Comparison of ENCODE assay signal across 14 cellular contexts in the genomic region with DNA sequence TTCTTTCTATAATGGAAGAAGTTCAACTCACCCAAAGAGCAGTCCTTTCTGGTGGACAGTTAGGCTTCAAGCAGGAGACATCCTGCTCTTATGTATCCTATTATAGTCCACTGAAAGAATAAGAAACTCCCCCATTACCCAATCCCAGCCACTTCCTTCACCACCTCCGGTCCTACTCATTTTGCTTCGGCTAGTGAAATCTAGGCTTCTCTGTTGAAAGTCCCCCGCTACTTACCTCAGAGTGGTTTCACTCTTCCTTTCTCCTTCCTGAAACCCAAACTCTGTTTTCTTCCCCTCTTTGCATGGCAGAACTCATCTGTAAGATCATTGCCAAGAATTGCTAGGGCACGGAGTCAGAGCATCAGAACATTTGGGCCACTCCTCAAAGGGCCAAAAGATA. TPM values are rescaled to one million over a fixed set of nuclear protein-coding genes. Genes with fewer than 3 reads are reported as not detected.
DNase-seq lines count a peak whose midpoint lies in the region; ATAC-seq, FAIRE-seq and TF ChIP-seq lines count a peak whose summit lies in the region.
"Had no signal": no experiment of that assay in that cellular context is flagged by ENCODE, and none has a peak within 500 bp of the region (broad histone marks: within the 10 kb centered on the region; RNA-seq: fewer than 3 reads in every experiment).

A gene (minus strand): TSS at position 74 of the 400 bp plus-strand sequence. CDS start 635 bp downstream, outside the sequence.

- peak; percentile 68 for FAIRE-seq in GM12891 (lab: Jason Lieb, UNC)

- H3K4me2 ChIP-seq in OCI-LY7 (ENCODE audit: low read length) (peak within 1 kb of the TSS; percentile 36), mesendoderm (ENCODE audit: low read length) (no peak within 1 kb of the TSS)

- H3K27ac ChIP-seq in OCI-LY7 (ENCODE audit: low read depth, low read length, poor library complexity, severe bottlenecking) (no peak within 1 kb of the TSS), mesendoderm (ENCODE audit: low read depth, low read length) (no peak within 1 kb of the TSS)
- H3K27ac ChIP-seq: SJSA1, tibial artery had no signal

- WGBS in mesendoderm (ENCODE audit: extremely low coverage, insufficient coverage, low lambda C conversion rate) = no CpG with 5 or more reads among the region's 4 CpGs

- H3K79me2 ChIP-seq in OCI-LY7 (ENCODE audit: insufficient read depth, low read depth, low read length) = no peaks in the 10 kb centered on the region
- no peaks in the 10 kb centered on the region for H3K79me2 ChIP-seq in mesendoderm (ENCODE audit: control insufficient read depth, insufficient read depth, low read length)

- H3K4me1 Mint-ChIP-seq in WTC11 = peaks cover 22% of the 10 kb centered on the region

- no peaks in the 10 kb centered on the region for H3K36me3 Mint-ChIP-seq in WTC11

- CTCF ChIA-PET in OCI-LY7 (lab: Charles Lee; ENCODE audit: unreplicated experiment) (no interaction called here), WTC11 (lab: Charles Lee) (no interaction called here)

- H2BK15ac ChIP-seq in mesendoderm (replicated peaks; ENCODE audit: low read depth) = no peak within 1 kb of the TSS

- 0 out of 2 replicates have a peak, but pooled peaks have one; percentile 21 for TF ChIP-seq POLR2A in GM12891 (IDR thresholded peaks at IDR 0.05; ENCODE audit: low read depth, low read length)

- TF ChIP-seq CTCF in OCI-LY7 (conservative IDR thresholded peaks at IDR 0.05; ENCODE audit: low read length) (no peak), WTC11 (IDR thresholded peaks at IDR 0.05) (no peak)

- no TSS peak for BruUV-seq in OCI-LY7 (replicated peaks; lab: Mats Ljungman, UMichigan)

- peaks cover 42% of the 10 kb centered on the region for H3K4me1 ChIP-seq in OCI-LY7 (ENCODE audit: insufficient read depth, low read length, poor library complexity, severe bottlenecking)
- peaks cover 3% of the 10 kb centered on the region for H3K4me1 ChIP-seq in mesendoderm (ENCODE audit: control insufficient read depth, low read depth, low read length)

- no peak within 1 kb of the TSS for H3K4me3 Mint-ChIP-seq in WTC11

- no peak within 1 kb of the TSS for H4K5ac ChIP-seq in mesendoderm (ENCODE audit: low read length)

- no peak within 1 kb of the TSS for H2BK5ac ChIP-seq in mesendoderm (ENCODE audit: low read length)

- H2AK5ac ChIP-seq in mesendoderm (ENCODE audit: low read length) = no peak within 1 kb of the TSS

- H3K4ac ChIP-seq in mesendoderm (ENCODE audit: low read depth, low read length) = no peak within 1 kb of the TSS

- no peak within 1 kb of the TSS for H3K23ac ChIP-seq in mesendoderm (ENCODE audit: low read length)

- no peaks in the 10 kb centered on the region for H3K9me2 ChIP-seq in OCI-LY7 (ENCODE audit: insufficient read depth, low read length)

- no peak within 1 kb of the TSS for H3K18ac ChIP-seq in mesendoderm (ENCODE audit: low read length)

- H3K36me3 ChIP-seq in OCI-LY7 (ENCODE audit: insufficient read depth, low read length) (no peaks in the 10 kb centered on the region), mesendoderm (ENCODE audit: control insufficient read depth, insufficient read depth, low read length) (no peaks in the 10 kb centered on the region)
- H3K36me3 ChIP-seq: MG63, SJSA1, tibial artery had no signal

- H4K8ac ChIP-seq in mesendoderm (ENCODE audit: low read depth, low read length) = no peak within 1 kb of the TSS

- H2BK120ac ChIP-seq in mesendoderm (ENCODE audit: low read depth, low read length) = no peak within 1 kb of the TSS

- ATAC-seq in HG02610 (IDR thresholded peaks at IDR 0.05; ENCODE audit: unreplicated experiment) = peak; percentile 69
- ATAC-seq in WTC11 = no peak
- ATAC-seq: HCT116 had no signal

- H3K27me3 Mint-ChIP-seq in WTC11 (ENCODE audit: low read depth) = peaks cover 47% of the 10 kb centered on the region

- H3K9me3 Mint-ChIP-seq in WTC11 = no peaks in the 10 kb centered on the region

- peak within 1 kb of the TSS; percentile 79; the same call in 1 of the 2 replicates for H2AFZ ChIP-seq in OCI-LY7 (ENCODE audit: low read length)

- no peak within 1 kb of the TSS for H3K4me3 ChIP-seq in OCI-LY7 (ENCODE audit: low read depth, low read length, poor library complexity, severe bottlenecking)
- no peak within 1 kb of the TSS for H3K4me3 ChIP-seq in mesendoderm (ENCODE audit: low read length)
- H3K4me3 ChIP-seq: lung, MG63, SJSA1, tibial artery had no signal

- no peak within 1 kb of the TSS for H3K27ac Mint-ChIP-seq in WTC11

- H3K56ac ChIP-seq in mesendoderm (ENCODE audit: low read length) = peak within 1 kb of the TSS; percentile 3

- DNase-seq in GM12891 (ENCODE audit: insufficient read length, low spot score) (no peak), OCI-LY7 (ENCODE audit: low spot score) (peak; percentile 44), mesendoderm (no peak), WTC11 (ENCODE audit: low spot score) (no peak), NCI-H446 treated with DMSO at 0.1 percent for 48 hours (lab: John Stamatoyannopoulos, UW) (no peak), DMS79 (lab: John Stamatoyannopoulos, UW) (no peak), hippocampal formation (lab: John Stamatoyannopoulos, UW) (no peak)
- DNase-seq: activated gamma-delta T cell treated with Interleukin-2 at 50 U/mL for 16 hours, MG63, tibial artery had no signal

- no peaks in the 10 kb centered on the region for H3K27me3 ChIP-seq in mesendoderm (ENCODE audit: insufficient read depth, low read length, poor library complexity)
- H3K27me3 ChIP-seq: MG63, SJSA1, tibial artery had no signal

- no peaks in the 10 kb centered on the region for H4K20me1 ChIP-seq in OCI-LY7 (ENCODE audit: insufficient read depth, low read length)

- no peak within 1 kb of the TSS for H3K9ac ChIP-seq in mesendoderm (ENCODE audit: low read length)

- intact Hi-C loops in OCI-LY7 (cut with micrococcal nuclease; ENCODE audit: unreplicated experiment) = no loop called here

- POLR2A ChIA-PET in OCI-LY7 (lab: Charles Lee) (no interaction called here), WTC11 (lab: Charles Lee) (no interaction called here)

- no peaks in the 10 kb centered on the region for H3K9me3 ChIP-seq in OCI-LY7 (ENCODE audit: low read length)
- H3K9me3 ChIP-seq: MG63, SJSA1, tibial artery had no signal

- H3K79me1 ChIP-seq in mesendoderm (ENCODE audit: low read length) = no peaks in the 10 kb centered on the region

TF ChIP-seq in GM12891, 5 proteins besides CTCF, POLR2A, EP300 and RAD21:
- TF ChIP-seq PAX5 (IDR thresholded peaks at IDR 0.05; ENCODE audit: insufficient read depth, low read length, severe bottlenecking) (no peak), SPI1 (IDR thresholded peaks at IDR 0.05; ENCODE audit: low read depth, low read length) (peak; percentile 49)

TF ChIP-seq in WTC11, 78 proteins besides CTCF, POLR2A, EP300 and RAD21:
- TF ChIP-seq, protein P1, sequence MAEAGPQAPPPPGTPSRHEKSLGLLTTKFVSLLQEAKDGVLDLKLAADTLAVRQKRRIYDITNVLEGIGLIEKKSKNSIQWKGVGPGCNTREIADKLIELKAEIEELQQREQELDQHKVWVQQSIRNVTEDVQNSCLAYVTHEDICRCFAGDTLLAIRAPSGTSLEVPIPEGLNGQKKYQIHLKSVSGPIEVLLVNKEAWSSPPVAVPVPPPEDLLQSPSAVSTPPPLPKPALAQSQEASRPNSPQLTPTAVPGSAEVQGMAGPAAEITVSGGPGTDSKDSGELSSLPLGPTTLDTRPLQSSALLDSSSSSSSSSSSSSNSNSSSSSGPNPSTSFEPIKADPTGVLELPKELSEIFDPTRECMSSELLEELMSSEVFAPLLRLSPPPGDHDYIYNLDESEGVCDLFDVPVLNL (CRISPR knock-in tag; IDR thresholded peaks at IDR 0.05; ENCODE audit: borderline replicate concordance, low read depth) = no peak
- no peak for TF ChIP-seq ZNF416 (CRISPR knock-in tag; IDR thresholded peaks at IDR 0.05)

RNA-seq across cellular contexts. Expression of the gene that starts here (rescaled TPM):
- 2.9 TPM for polyA plus RNA-seq in GM12891 (2012; ENCODE audit: low read depth, missing spikeins)
- total RNA-seq in OCI-LY7 (2014; rRNA removed; shearing (Covaris generic)) = not detected in 2 replicates
- total RNA-seq in OCI-LY7 (2022) = 0.18 and 0.30 TPM in 2 replicates
- not detected for polyA plus RNA-seq in mesendoderm (2013, experiment 1 of 2)
- not detected for polyA plus RNA-seq in mesendoderm (2013, experiment 2 of 2)
- 0.13 TPM in 1 of 3 replicates, not detected in the others for total RNA-seq in WTC11 (2021)
- total RNA-seq: SJSA1 had no signal

Comparison
In these comparisons a context has a peak if more than half of its experiments do, and no peak if none do; other contexts are left out.
1. Peak in DNase-seq and H3K4me2 ChIP-seq in OCI-LY7; RNA of the gene not detected or under 1 TPM.